ENCODE assay signal across 8 cellular contexts in genomic region chr4:184448828-184449227, GRCh38. TPM values are rescaled to one million over a fixed set of nuclear protein-coding genes. Genes with fewer than 3 reads are reported as not detected.
DNase-seq lines count a peak whose midpoint lies in the region; ATAC-seq lines count a peak whose summit lies in the region.

No MANE protein-coding gene starts in this region.

- DNase-seq in G401 (ENCODE audit: low spot score), result peak; percentile 35
- DNase-seq in activated naive CD8-positive, alpha-beta T cell treated with anti-CD3 and anti-CD28 coated beads for 36 hours, result peak; percentile 8
- DNase-seq in right cardiac atrium, result peak; percentile 45 to 77 (median 59)
- DNase-seq in sciatic nerve (ENCODE audit: low spot score), result no peak

- peaks cover 73% of the 10 kb centered on the region for H3K4me1 Mint-ChIP-seq in activated naive CD8-positive, alpha-beta T cell treated with anti-CD3 and anti-CD28 coated beads for 36 hours

- peaks cover 48% of the 10 kb centered on the region for H3K36me3 Mint-ChIP-seq in activated naive CD8-positive, alpha-beta T cell treated with anti-CD3 and anti-CD28 coated beads for 36 hours

- peak; percentile 43 for ATAC-seq in HG03139 (IDR thresholded peaks at IDR 0.05; ENCODE audit: unreplicated experiment)
- ATAC-seq in right cardiac atrium, result peak; percentile 92
- peak; percentile 96 for ATAC-seq in sciatic nerve
- no peak for ATAC-seq in GM18519 (IDR thresholded peaks at IDR 0.05; ENCODE audit: low FRiP score, unreplicated experiment)
- no peak for ATAC-seq in GM19452 (IDR thresholded peaks at IDR 0.05; ENCODE audit: unreplicated experiment)
- ATAC-seq in GM18868 (IDR thresholded peaks at IDR 0.05; ENCODE audit: unreplicated experiment), result no peak

- H3K9me3 Mint-ChIP-seq in activated naive CD8-positive, alpha-beta T cell treated with anti-CD3 and anti-CD28 coated beads for 36 hours, result no peaks in the 10 kb centered on the region

- peaks cover 34% of the 10 kb centered on the region for H3K4me1 ChIP-seq in right cardiac atrium (ENCODE audit: control insufficient read depth, insufficient read depth, low read length)

- no peaks in the 10 kb centered on the region for H3K27me3 Mint-ChIP-seq in activated naive CD8-positive, alpha-beta T cell treated with anti-CD3 and anti-CD28 coated beads for 36 hours

- intact Hi-C loops in right cardiac atrium (cut with DNase I), result no loop called here
- intact Hi-C loops in sciatic nerve (cut with DNase I), result no loop called here

- peak overlapping the region; percentile 92 for H3K27ac ChIP-seq in right cardiac atrium (ENCODE audit: low read length)

- H3K9me3 ChIP-seq in right cardiac atrium (ENCODE audit: control insufficient read depth, low read length), result no peaks in the 10 kb centered on the region

- H3K4me3 Mint-ChIP-seq in activated naive CD8-positive, alpha-beta T cell treated with anti-CD3 and anti-CD28 coated beads for 36 hours, result peak overlapping the region; percentile 67

- H3K27ac Mint-ChIP-seq in activated naive CD8-positive, alpha-beta T cell treated with anti-CD3 and anti-CD28 coated beads for 36 hours, result peak overlapping the region; percentile 68

- H3K4me3 ChIP-seq in right cardiac atrium (ENCODE audit: low read length), result peak overlapping the region; percentile 29

- in situ Hi-C loops in G401 (cut with HindIII; ENCODE audit: low sequenced_read_pairs), result no loop called here

- no peaks in the 10 kb centered on the region for H3K27me3 ChIP-seq in right cardiac atrium (ENCODE audit: control insufficient read depth, insufficient read depth)

- 7% methylated on average over 10 of the region's 10 CpGs for WGBS in right cardiac atrium

RNA-seq across cellular contexts. Expression of gene IRF2, which starts 25.5 kb away (rescaled TPM):
- total RNA-seq in G401 (2014; rRNA removed; shearing (Covaris generic)), result 6.5 and 8.4 TPM in 2 replicates
- total RNA-seq in activated naive CD8-positive, alpha-beta T cell treated with anti-CD3 and anti-CD28 coated beads for 36 hours, result 10 to 100 TPM; 49.1 to 61.4 TPM
- total RNA-seq in right cardiac atrium (10 to 100 TPM; 19.6 to 39.3 (median 28.4) TPM), sciatic nerve (50.2 TPM)
- polyA plus RNA-seq in right cardiac atrium, result 16.8 TPM

Comparison
In these comparisons a context has a peak if more than half of its experiments do, and no peak if none do; other contexts are left out.
1. ATAC-seq: peak in HG03139 (single experiment), right cardiac atrium (2 of 2) and sciatic nerve (single experiment); none in GM18519 (single experiment), GM19452 (single experiment) and GM18868 (single experiment).